ENCODE assay signal across 1 cellular context in the genomic region with DNA sequence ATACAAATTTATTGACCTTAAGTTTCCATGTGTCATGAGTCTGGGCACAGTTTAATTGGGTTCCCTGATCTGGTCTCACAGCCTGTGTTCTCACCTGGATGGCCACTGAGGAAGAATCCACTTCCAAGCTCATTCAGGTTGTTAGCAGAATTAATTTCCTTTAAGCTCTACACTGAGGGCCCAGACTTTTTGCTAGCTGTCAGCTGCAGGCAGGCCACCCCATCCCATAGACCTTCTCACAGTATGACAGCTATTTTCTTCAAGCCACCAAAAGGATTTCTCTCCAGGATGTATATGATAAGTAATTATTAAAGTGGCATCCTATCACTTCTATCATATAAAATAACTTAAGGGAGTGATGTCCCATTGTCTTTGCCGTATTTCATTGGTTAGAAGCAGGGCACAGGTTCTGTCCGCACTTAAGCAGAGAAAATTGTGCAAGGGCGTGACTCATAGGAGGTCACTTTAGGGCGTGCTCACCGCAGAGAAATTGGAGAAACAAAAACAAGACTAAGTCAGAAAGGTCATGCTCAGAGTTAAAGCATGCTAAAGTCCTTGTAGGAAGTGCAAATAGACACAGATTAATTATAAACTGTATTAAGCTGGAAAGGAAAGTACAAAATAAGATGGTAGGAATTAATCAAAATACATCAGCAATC.
TF ChIP-seq lines count a peak whose summit lies in the region.

No MANE protein-coding gene starts in this region.

TF ChIP-seq in GM23338, 12 proteins besides CTCF, POLR2A, EP300 and RAD21 (continued from another document):
- TF ChIP-seq, protein P1, sequence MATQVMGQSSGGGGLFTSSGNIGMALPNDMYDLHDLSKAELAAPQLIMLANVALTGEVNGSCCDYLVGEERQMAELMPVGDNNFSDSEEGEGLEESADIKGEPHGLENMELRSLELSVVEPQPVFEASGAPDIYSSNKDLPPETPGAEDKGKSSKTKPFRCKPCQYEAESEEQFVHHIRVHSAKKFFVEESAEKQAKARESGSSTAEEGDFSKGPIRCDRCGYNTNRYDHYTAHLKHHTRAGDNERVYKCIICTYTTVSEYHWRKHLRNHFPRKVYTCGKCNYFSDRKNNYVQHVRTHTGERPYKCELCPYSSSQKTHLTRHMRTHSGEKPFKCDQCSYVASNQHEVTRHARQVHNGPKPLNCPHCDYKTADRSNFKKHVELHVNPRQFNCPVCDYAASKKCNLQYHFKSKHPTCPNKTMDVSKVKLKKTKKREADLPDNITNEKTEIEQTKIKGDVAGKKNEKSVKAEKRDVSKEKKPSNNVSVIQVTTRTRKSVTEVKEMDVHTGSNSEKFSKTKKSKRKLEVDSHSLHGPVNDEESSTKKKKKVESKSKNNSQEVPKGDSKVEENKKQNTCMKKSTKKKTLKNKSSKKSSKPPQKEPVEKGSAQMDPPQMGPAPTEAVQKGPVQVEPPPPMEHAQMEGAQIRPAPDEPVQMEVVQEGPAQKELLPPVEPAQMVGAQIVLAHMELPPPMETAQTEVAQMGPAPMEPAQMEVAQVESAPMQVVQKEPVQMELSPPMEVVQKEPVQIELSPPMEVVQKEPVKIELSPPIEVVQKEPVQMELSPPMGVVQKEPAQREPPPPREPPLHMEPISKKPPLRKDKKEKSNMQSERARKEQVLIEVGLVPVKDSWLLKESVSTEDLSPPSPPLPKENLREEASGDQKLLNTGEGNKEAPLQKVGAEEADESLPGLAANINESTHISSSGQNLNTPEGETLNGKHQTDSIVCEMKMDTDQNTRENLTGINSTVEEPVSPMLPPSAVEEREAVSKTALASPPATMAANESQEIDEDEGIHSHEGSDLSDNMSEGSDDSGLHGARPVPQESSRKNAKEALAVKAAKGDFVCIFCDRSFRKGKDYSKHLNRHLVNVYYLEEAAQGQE (IDR thresholded peaks at IDR 0.05; ENCODE audit: unreplicated experiment): no peak
